In the genomic region with DNA sequence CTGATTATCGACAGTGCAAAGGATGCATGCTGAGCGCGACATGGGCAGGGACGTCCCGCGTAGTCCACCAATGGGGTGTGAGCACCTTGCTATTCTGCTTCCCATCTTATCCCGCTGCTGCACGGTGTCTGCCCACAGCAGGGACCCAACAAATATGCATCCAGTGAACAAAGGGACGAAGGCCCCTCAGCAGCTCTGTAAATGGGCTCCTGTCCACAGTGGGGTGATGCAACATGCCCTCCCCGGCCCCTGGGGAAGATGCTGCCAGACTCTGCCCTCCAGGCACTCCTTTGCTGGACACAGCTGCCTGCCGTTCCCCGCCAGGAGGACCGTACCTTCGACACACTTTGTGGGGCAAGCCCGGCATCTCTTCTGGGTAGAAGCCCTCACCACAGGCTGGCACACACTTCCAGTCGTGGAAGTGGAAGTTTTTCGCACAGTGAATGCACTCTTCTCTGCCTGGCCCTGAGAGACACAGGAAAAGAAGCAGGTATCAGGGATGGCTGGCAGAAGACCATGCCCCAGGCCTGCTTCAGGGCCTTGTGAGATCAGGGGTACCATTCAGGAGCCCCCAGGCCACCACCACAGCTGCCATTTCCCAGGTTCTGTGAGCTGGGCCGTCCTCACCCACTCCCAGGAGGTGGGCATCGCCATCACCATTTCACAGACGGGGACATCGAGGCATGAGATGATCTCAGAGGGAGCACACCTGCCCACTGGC, we compare ENCODE assay signal across 1 cellular context.
TF ChIP-seq lines count a peak whose summit lies in the region.

No MANE protein-coding gene starts in this region.

TF ChIP-seq in HepG2, 621 proteins besides CTCF, POLR2A, EP300 and RAD21:
- TF ChIP-seq, protein P1, sequence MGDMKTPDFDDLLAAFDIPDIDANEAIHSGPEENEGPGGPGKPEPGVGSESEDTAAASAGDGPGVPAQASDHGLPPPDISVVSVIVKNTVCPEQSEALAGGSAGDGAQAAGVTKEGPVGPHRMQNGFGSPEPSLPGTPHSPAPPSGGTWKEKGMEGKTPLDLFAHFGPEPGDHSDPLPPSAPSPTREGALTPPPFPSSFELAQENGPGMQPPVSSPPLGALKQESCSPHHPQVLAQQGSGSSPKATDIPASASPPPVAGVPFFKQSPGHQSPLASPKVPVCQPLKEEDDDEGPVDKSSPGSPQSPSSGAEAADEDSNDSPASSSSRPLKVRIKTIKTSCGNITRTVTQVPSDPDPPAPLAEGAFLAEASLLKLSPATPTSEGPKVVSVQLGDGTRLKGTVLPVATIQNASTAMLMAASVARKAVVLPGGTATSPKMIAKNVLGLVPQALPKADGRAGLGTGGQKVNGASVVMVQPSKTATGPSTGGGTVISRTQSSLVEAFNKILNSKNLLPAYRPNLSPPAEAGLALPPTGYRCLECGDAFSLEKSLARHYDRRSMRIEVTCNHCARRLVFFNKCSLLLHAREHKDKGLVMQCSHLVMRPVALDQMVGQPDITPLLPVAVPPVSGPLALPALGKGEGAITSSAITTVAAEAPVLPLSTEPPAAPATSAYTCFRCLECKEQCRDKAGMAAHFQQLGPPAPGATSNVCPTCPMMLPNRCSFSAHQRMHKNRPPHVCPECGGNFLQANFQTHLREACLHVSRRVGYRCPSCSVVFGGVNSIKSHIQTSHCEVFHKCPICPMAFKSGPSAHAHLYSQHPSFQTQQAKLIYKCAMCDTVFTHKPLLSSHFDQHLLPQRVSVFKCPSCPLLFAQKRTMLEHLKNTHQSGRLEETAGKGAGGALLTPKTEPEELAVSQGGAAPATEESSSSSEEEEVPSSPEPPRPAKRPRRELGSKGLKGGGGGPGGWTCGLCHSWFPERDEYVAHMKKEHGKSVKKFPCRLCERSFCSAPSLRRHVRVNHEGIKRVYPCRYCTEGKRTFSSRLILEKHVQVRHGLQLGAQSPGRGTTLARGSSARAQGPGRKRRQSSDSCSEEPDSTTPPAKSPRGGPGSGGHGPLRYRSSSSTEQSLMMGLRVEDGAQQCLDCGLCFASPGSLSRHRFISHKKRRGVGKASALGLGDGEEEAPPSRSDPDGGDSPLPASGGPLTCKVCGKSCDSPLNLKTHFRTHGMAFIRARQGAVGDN (CRISPR knock-in tag; IDR thresholded peaks at IDR 0.05): 0 out of 2 replicates have a peak, but pooled peaks have one; percentile 13
- TF ChIP-seq, protein P2, sequence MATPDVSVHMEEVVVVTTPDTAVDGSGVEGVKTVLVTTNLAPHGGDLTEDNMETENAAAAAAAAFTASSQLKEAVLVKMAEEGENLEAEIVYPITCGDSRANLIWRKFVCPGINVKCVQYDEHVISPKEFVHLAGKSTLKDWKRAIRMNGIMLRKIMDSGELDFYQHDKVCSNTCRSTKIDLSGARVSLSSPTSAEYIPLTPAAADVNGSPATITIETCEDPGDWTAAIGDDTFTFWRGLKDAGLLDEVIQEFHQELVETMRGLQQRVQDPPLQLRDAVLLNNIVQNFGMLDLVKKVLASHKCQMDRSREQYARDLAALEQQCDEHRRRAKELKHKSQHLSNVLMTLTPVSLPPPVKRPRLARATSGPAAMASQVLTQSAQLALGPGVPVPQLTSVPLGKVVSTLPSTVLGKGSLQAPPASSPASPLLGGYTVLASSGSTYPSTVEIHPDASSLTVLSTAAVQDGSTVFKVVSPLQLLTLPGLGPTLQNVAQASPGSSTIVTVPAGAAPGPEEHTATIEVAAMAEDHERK (CRISPR knock-in tag; IDR thresholded peaks at IDR 0.05; ENCODE audit: low read depth): no peak
TF ChIP-seq in HepG2: peak in this region for 1.
